8 cellular contexts compared by ENCODE assay signal in genomic region chr16:48622456-48623303, GRCh38. TPM values are rescaled to one million over a fixed set of nuclear protein-coding genes. Genes with fewer than 3 reads are reported as not detected.
DNase-seq lines count a peak whose midpoint lies in the region; ATAC-seq and TF ChIP-seq lines count a peak whose summit lies in the region.

No MANE protein-coding gene starts in this region.

- no peak overlapping the region for H3K27ac ChIP-seq in Panc1 (ENCODE audit: low read length)
- no peak overlapping the region for H3K27ac ChIP-seq in skeletal muscle tissue (ENCODE audit: low read depth, low read length)

- BruUV-seq in Panc1 (replicated peaks; lab: Mats Ljungman, UMichigan): no TSS peak

- DNase-seq in Panc1 (ENCODE audit: low read depth, low spot score): no peak
- DNase-seq in fibroblast of the aortic adventitia (ENCODE audit: low read depth): no peak
- no peak for DNase-seq in NAMALWA (ENCODE audit: low spot score)
- DNase-seq in putamen (ENCODE audit: low spot score): no peak
- DNase-seq in SIG-M5 (lab: John Stamatoyannopoulos, UW): no peak
- no peak for DNase-seq in NCI-H82 (lab: John Stamatoyannopoulos, UW)

- CTCF ChIA-PET in Panc1 (lab: Charles Lee): interaction anchor here (0.5 to 1.3 kb wide), 7 partner anchors 10 to 1630 kb away, joined by 3 to 11 read pairs (median 5); no protein-coding TSS in a partner anchor

- ATAC-seq in GM21381 (IDR thresholded peaks at IDR 0.05; ENCODE audit: unreplicated experiment) (peak; percentile 8), Panc1 (peak; percentile 50; the same call in 1 of the 2 replicates)

- no peaks in the 10 kb centered on the region for H3K27me3 ChIP-seq in Panc1 (ENCODE audit: control insufficient read depth, insufficient read depth, low read length)
- no peaks in the 10 kb centered on the region for H3K27me3 ChIP-seq in skeletal muscle tissue (ENCODE audit: control insufficient read depth in 3 of 3, insufficient read depth in 3 of 3, low read length in 3 of 3)

- POLR2A ChIA-PET in Panc1 (lab: Charles Lee): interaction anchor here (0.6 to 0.7 kb wide), 2 partner anchors 10 to 246 kb away, joined by 3 read pairs; no protein-coding TSS in a partner anchor

- H3K4me3 ChIP-seq in Panc1 (ENCODE audit: low read depth in 2 of 2, low read length in 2 of 2) (peak overlapping the region; percentile 32 to 42), fibroblast of the aortic adventitia (ENCODE audit: low read depth, low read length) (peak overlapping the region; percentile 60), skeletal muscle tissue (ENCODE audit: low read length in 3 of 3) (peak overlapping the region; percentile 71 to 81 (median 73))

- intact Hi-C loops in Panc1 (cut with micrococcal nuclease; ENCODE audit: unreplicated experiment): no loop called here

- H3K36me3 ChIP-seq in Panc1 (ENCODE audit: control insufficient read depth, insufficient read depth, low read length) (no peaks in the 10 kb centered on the region), skeletal muscle tissue (ENCODE audit: control insufficient read depth in 3 of 3, insufficient read depth in 3 of 3, low read length in 3 of 3) (no peaks in the 10 kb centered on the region)

- H3K9ac ChIP-seq in skeletal muscle tissue (ENCODE audit: low read depth in 1 of 3, low read length in 3 of 3): peak overlapping the region in 2 of 3 donors; percentile 37 to 83

- H3K4me1 ChIP-seq in Panc1 (ENCODE audit: control insufficient read depth, insufficient read depth, low read length) (no peaks in the 10 kb centered on the region), skeletal muscle tissue (ENCODE audit: control insufficient read depth in 3 of 3, insufficient read depth in 3 of 3, low read length in 3 of 3) (peaks cover 16 to 23% (median 18%) of the 10 kb centered on the region in 3 donors)

- in situ Hi-C loops in Panc1 (cut with HindIII; ENCODE audit: low pct_unique_long_range_greater_than_20kb, low sequenced_read_pairs): no loop called here

- H3K9me3 ChIP-seq in Panc1 (ENCODE audit: control insufficient read depth, insufficient read depth, low read depth, low read length): no peaks in the 10 kb centered on the region
- no peaks in the 10 kb centered on the region for H3K9me3 ChIP-seq in skeletal muscle tissue (ENCODE audit: control insufficient read depth in 3 of 3, low read length in 3 of 3)

- no peak for TF ChIP-seq CTCF in Panc1 (IDR thresholded peaks at IDR 0.05)
- no peak for TF ChIP-seq CTCF in fibroblast of the aortic adventitia (IDR thresholded peaks at IDR 0.05; ENCODE audit: insufficient read depth, low read length)

RNA-seq across cellular contexts. Expression of gene N4BP1, which starts 12.7 kb away (rescaled TPM):
- total RNA-seq in Panc1 (2021; ENCODE audit: unreplicated experiment) (17.0 TPM), fibroblast of the aortic adventitia (ENCODE audit: low replicate concordance) (28.9 and 122 TPM in 2 replicates), skeletal muscle tissue (22.4 TPM)
- 10.7 TPM for polyA plus RNA-seq in Panc1 (2012; ENCODE audit: insufficient read length)
